22 cellular contexts compared by ENCODE assay signal in genomic region chr10:49784631-49785030, GRCh38. TPM values are rescaled to one million over a fixed set of nuclear protein-coding genes. Genes with fewer than 3 reads are reported as not detected.
DNase-seq lines count a peak whose midpoint lies in the region; ATAC-seq, FAIRE-seq and TF ChIP-seq lines count a peak whose summit lies in the region.
"Had no signal": no experiment of that assay in that cellular context is flagged by ENCODE, and none has a peak within 500 bp of the region (broad histone marks: within the 10 kb centered on the region; RNA-seq: fewer than 3 reads in every experiment).

No MANE protein-coding gene starts in this region.

- peaks cover 9 to 10% of the 10 kb centered on the region in 2 experiments for H3K4me1 Mint-ChIP-seq in H9
- H3K4me1 Mint-ChIP-seq: CD14-positive monocyte; CD4-positive, alpha-beta memory T cell had no signal

- no peak overlapping the region for H3K56ac ChIP-seq in H9 (ENCODE audit: insufficient read length, low read depth, low read length)
- H3K56ac ChIP-seq in H1 (replicated peaks; ENCODE audit: insufficient read length, low read depth, low read length) = no peak overlapping the region

- H3K27ac ChIP-seq in SK-N-SH (ENCODE audit: low read depth in 2 of 2, low read length in 1 of 2) (no peak overlapping the region), H9 (ENCODE audit: insufficient read length, low read depth, low read length) (no peak overlapping the region), H1 (ENCODE audit: low read depth, low read length) (no peak overlapping the region), neuronal stem cell (replicated peaks; ENCODE audit: low read length) (no peak overlapping the region), Karpas-422 (ENCODE audit: low read length) (no peak overlapping the region)
- H3K27ac ChIP-seq: 22Rv1, A549, BLaER1, GM23248 had no signal

- no peak overlapping the region for H2BK15ac ChIP-seq in H9 (ENCODE audit: low read depth, low read length)
- no peak overlapping the region for H2BK15ac ChIP-seq in H1 (ENCODE audit: low read length)
- H2BK15ac ChIP-seq in neuronal stem cell (ENCODE audit: low read length) = no peak overlapping the region

- no peak for ATAC-seq in SK-N-SH treated with all-trans-retinoic acid at 6 μM for 48 hours
- ATAC-seq: A549, HepG2 had no signal

- H3K27me3 ChIP-seq in SK-N-SH (ENCODE audit: insufficient read depth) (no peaks in the 10 kb centered on the region), H9 (ENCODE audit: insufficient read depth, low read length) (no peaks in the 10 kb centered on the region), H1 (replicated peaks in 1 of 4; ENCODE audit: control insufficient read depth in 3 of 4, extremely low read depth in 1 of 4, insufficient read depth in 3 of 4, low read length in 3 of 4) (no peaks in the 10 kb centered on the region), neuronal stem cell (ENCODE audit: control insufficient read depth in 3 of 3, insufficient read depth in 3 of 3, low read depth in 1 of 3, low read length in 3 of 3) (no peaks in the 10 kb centered on the region), Karpas-422 (ENCODE audit: low read length) (no peaks in the 10 kb centered on the region)
- H3K27me3 ChIP-seq: BLaER1 had no signal

- H4K91ac ChIP-seq in H9 (ENCODE audit: insufficient read length, low read depth, low read length) (no peak overlapping the region), H1 (replicated peaks; ENCODE audit: insufficient read length, low read length) (no peak overlapping the region), neuronal stem cell (ENCODE audit: low read depth, low read length, poor library complexity) (no peak overlapping the region)

- H2AK5ac ChIP-seq in H9 (ENCODE audit: insufficient read length, low read length) (no peak overlapping the region), H1 (ENCODE audit: low read depth, low read length) (no peak overlapping the region), neuronal stem cell (ENCODE audit: low read depth, low read length) (no peak overlapping the region)

- H2BK12ac ChIP-seq in H9 (ENCODE audit: insufficient read length, low read depth, low read length) (peak overlapping the region; percentile 33), H1 (ENCODE audit: low read depth, low read length) (no peak overlapping the region), neuronal stem cell (ENCODE audit: low read length) (no peak overlapping the region)

- H3K18ac ChIP-seq in H9 (ENCODE audit: insufficient read length, low read depth, low read length) (no peak overlapping the region), H1 (ENCODE audit: extremely low read depth, low read length) (no peak overlapping the region), neuronal stem cell (ENCODE audit: low read length) (no peak overlapping the region)

- no peak overlapping the region for H3K4me2 ChIP-seq in SK-N-SH
- no peak overlapping the region for H3K4me2 ChIP-seq in H9 (ENCODE audit: insufficient read depth, insufficient read length, low read length)
- no peak overlapping the region for H3K4me2 ChIP-seq in H1 (ENCODE audit: insufficient read depth in 1 of 2, low read depth in 2 of 2, low read length in 2 of 2)
- no peak overlapping the region for H3K4me2 ChIP-seq in neuronal stem cell (ENCODE audit: insufficient read depth, low read length, poor library complexity, severe bottlenecking)
- H3K4me2 ChIP-seq in Karpas-422 (ENCODE audit: low read depth, low read length, poor library complexity, severe bottlenecking) = no peak overlapping the region
- H3K4me2 ChIP-seq: A549, BLaER1 had no signal

- POLR2A ChIA-PET in SK-N-SH (lab: Yijun Ruan, JAX) = no interaction called here
- POLR2A ChIA-PET in H1 (lab: Charles Lee; ENCODE audit: partially characterized antibody) = no interaction called here

- H2BK5ac ChIP-seq in H9 (ENCODE audit: insufficient read length, low read length) (no peak overlapping the region), H1 (ENCODE audit: low read depth, low read length) (no peak overlapping the region), neuronal stem cell (ENCODE audit: low read length) (no peak overlapping the region)

- H3K79me2 ChIP-seq in SK-N-SH (ENCODE audit: insufficient read depth) = no peaks in the 10 kb centered on the region
- H3K79me2 ChIP-seq in H9 (ENCODE audit: insufficient read depth, low read length) = no peaks in the 10 kb centered on the region
- H3K79me2 ChIP-seq in H1 (ENCODE audit: control insufficient read depth in 1 of 2, insufficient read depth in 2 of 2, low read length in 2 of 2) = no peaks in the 10 kb centered on the region
- H3K79me2 ChIP-seq in Karpas-422 (ENCODE audit: low read length) = no peaks in the 10 kb centered on the region

- H3K27me3 Mint-ChIP-seq in H9 (ENCODE audit: low read depth) = peaks cover 8% of the 10 kb centered on the region; the same call in 1 of the 2 replicates

- TF ChIP-seq EP300 in SK-N-SH (IDR thresholded peaks at IDR 0.05; ENCODE audit: borderline replicate concordance in 1 of 2, low read depth in 1 of 2, low read length in 1 of 2) (no peak), H1 (IDR thresholded peaks at IDR 0.05; ENCODE audit: borderline replicate concordance in 1 of 2, low read depth in 2 of 2, low read length in 2 of 2) (no peak)

- H3K9ac ChIP-seq in SK-N-SH (no peak overlapping the region), H9 (ENCODE audit: extremely low read depth, insufficient read length, low read length) (no peak overlapping the region), H1 (replicated peaks in 1 of 4; ENCODE audit: extremely low read depth in 1 of 4, low read depth in 3 of 4, low read length in 3 of 4) (no peak overlapping the region), neuronal stem cell (ENCODE audit: low read depth, low read length, poor library complexity) (no peak overlapping the region), Karpas-422 (ENCODE audit: low read length) (no peak overlapping the region)
- H3K9ac ChIP-seq: BLaER1, GM23248 had no signal

- peaks cover 4% of the 10 kb centered on the region for H3F3A ChIP-seq in SK-N-SH (replicated peaks; ENCODE audit: insufficient read depth)

- no peak for FAIRE-seq in H1 (lab: Jason Lieb, UNC)
- FAIRE-seq: A549, GM12892, GM18507, HepG2 had no signal

- H3K14ac ChIP-seq in H9 (ENCODE audit: insufficient read depth, low read length) (no peak overlapping the region), H1 (ENCODE audit: insufficient read length) (no peak overlapping the region), neuronal stem cell (ENCODE audit: low read length) (no peak overlapping the region)

- H3K4me3 ChIP-seq in SK-N-SH (ENCODE audit: low read depth in 2 of 2, low read length in 1 of 2) = no peak overlapping the region
- H3K4me3 ChIP-seq in H1 (ENCODE audit: extremely low read depth in 1 of 4, insufficient read depth in 2 of 4, low read depth in 3 of 4, low read length in 4 of 4) = no peak overlapping the region
- no peak overlapping the region for H3K4me3 ChIP-seq in neuronal stem cell (ENCODE audit: low read length in 2 of 2)
- no peak overlapping the region for H3K4me3 ChIP-seq in Karpas-422 (ENCODE audit: low read length)
- H3K4me3 ChIP-seq: A549, BLaER1, GM23248 had no signal

- no peak overlapping the region for H4K5ac ChIP-seq in H9 (ENCODE audit: insufficient read length, low read depth, low read length)
- H4K5ac ChIP-seq in H1 (ENCODE audit: insufficient read length, low read depth, low read length) = no peak overlapping the region

- H2BK120ac ChIP-seq in H9 (ENCODE audit: low read depth, low read length, poor library complexity, severe bottlenecking) = no peak overlapping the region
- H2BK120ac ChIP-seq in H1 (replicated peaks; ENCODE audit: low read depth, low read length) = no peak overlapping the region
- H2BK120ac ChIP-seq in neuronal stem cell (ENCODE audit: low read depth, low read length) = no peak overlapping the region

- H3K36me3 ChIP-seq in SK-N-SH (replicated peaks in 1 of 2; ENCODE audit: control insufficient read depth in 1 of 2, insufficient read depth in 2 of 2, low read length in 1 of 2) (no peaks in the 10 kb centered on the region), H1 (ENCODE audit: control insufficient read depth in 2 of 4, insufficient read depth in 4 of 4, low read length in 3 of 4) (no peaks in the 10 kb centered on the region), neuronal stem cell (replicated peaks in 1 of 2; ENCODE audit: control insufficient read depth in 2 of 2, insufficient read depth in 2 of 2, low read length in 2 of 2) (no peaks in the 10 kb centered on the region), Karpas-422 (ENCODE audit: insufficient read depth, low read length) (no peaks in the 10 kb centered on the region)
- H3K36me3 ChIP-seq: BLaER1 had no signal

- H3K9me3 Mint-ChIP-seq in H9 = no peaks in the 10 kb centered on the region

- no peak overlapping the region for H3K4ac ChIP-seq in H9 (ENCODE audit: low read depth, low read length)
- H3K4ac ChIP-seq in H1 (replicated peaks; ENCODE audit: insufficient read length, low read depth, low read length) = no peak overlapping the region
- H3K4ac ChIP-seq in neuronal stem cell (ENCODE audit: low read length) = no peak overlapping the region

- TF ChIP-seq CTCF in SK-N-SH (IDR thresholded peaks at IDR 0.05) = no peak
- TF ChIP-seq CTCF in H9 (conservative IDR thresholded peaks at IDR 0.05) = no peak
- TF ChIP-seq CTCF in H1 (IDR thresholded peaks at IDR 0.05; ENCODE audit: control extremely low read depth in 1 of 3, insufficient read depth in 1 of 3, low read depth in 1 of 3, low read length in 3 of 3) = no peak

- DNase-seq in SK-N-SH (peak; percentile 39), H9 (no peak), H1 (ENCODE audit: low read depth in 1 of 2, low spot score in 2 of 2) (no peak), neuronal stem cell (ENCODE audit: low spot score) (no peak), Karpas-422 (no peak), HPDE6-E6E7 (ENCODE audit: extremely low spot score) (no peak), activated T-cell treated with anti-CD3 and anti-CD28 coated beads for 4 hours (no peak)
- DNase-seq: AML-193; CD4-positive, alpha-beta memory T cell; DMS153; DMS79; GDM1; GM23248; H7 had no signal

- H3K79me1 ChIP-seq in H9 (ENCODE audit: insufficient read depth, low read depth, low read length, poor library complexity, severe bottlenecking) = no peaks in the 10 kb centered on the region
- H3K79me1 ChIP-seq in H1 (ENCODE audit: low read depth, low read length) = no peaks in the 10 kb centered on the region
- H3K79me1 ChIP-seq in neuronal stem cell (ENCODE audit: low read depth, low read length) = no peaks in the 10 kb centered on the region

- H3K27ac Mint-ChIP-seq in H9 = no peak overlapping the region
- H3K27ac Mint-ChIP-seq: CD14-positive monocyte; CD4-positive, alpha-beta memory T cell had no signal

- H3T11ph ChIP-seq in H9 (ENCODE audit: low read length) = no peak overlapping the region

- no peak overlapping the region for H2AFZ ChIP-seq in SK-N-SH (ENCODE audit: low read depth)
- no peak overlapping the region for H2AFZ ChIP-seq in H9 (ENCODE audit: low read length)
- H2AFZ ChIP-seq in H1 (ENCODE audit: low read length) = 0 out of 2 replicates have a peak overlapping the region, but pooled peaks have one; percentile 17
- peak overlapping the region; percentile 12 for H2AFZ ChIP-seq in neuronal stem cell (ENCODE audit: low read length)
- H2AFZ ChIP-seq in Karpas-422 (ENCODE audit: low read length) = no peak overlapping the region
- H2AFZ ChIP-seq: GM23248 had no signal

- no peaks in the 10 kb centered on the region; a peak in 1 of 7 replicates for H3K36me3 Mint-ChIP-seq in H9 (ENCODE audit: insufficient read depth in 1 of 3, low read depth in 3 of 3)
- H3K36me3 Mint-ChIP-seq: CD14-positive monocyte; CD4-positive, alpha-beta memory T cell had no signal

- no peak overlapping the region for H4K8ac ChIP-seq in H9 (replicated peaks; ENCODE audit: insufficient read length, low read depth, low read length)
- H4K8ac ChIP-seq in H1 (ENCODE audit: extremely low read depth, insufficient read depth, low read length) = peak overlapping the region; percentile 68; the same call in 1 of the 2 replicates
- H4K8ac ChIP-seq in neuronal stem cell (ENCODE audit: low read depth, low read length) = no peak overlapping the region

- H2BK20ac ChIP-seq in H9 (ENCODE audit: low read depth, low read length, poor library complexity, severe bottlenecking) (no peak overlapping the region), H1 (ENCODE audit: low read length) (no peak overlapping the region)

- no peak overlapping the region for H3K4me3 Mint-ChIP-seq in H9
- H3K4me3 Mint-ChIP-seq: CD14-positive monocyte; CD4-positive, alpha-beta memory T cell had no signal

- H4K20me1 ChIP-seq in SK-N-SH (ENCODE audit: insufficient read depth) (no peaks in the 10 kb centered on the region), H9 (ENCODE audit: control insufficient read depth, insufficient read depth, insufficient read length) (no peaks in the 10 kb centered on the region), H1 (replicated peaks in 1 of 2; ENCODE audit: control insufficient read depth in 1 of 2, insufficient read depth in 2 of 2, low read length in 2 of 2) (no peaks in the 10 kb centered on the region), Karpas-422 (ENCODE audit: insufficient read depth, low read depth, low read length) (no peaks in the 10 kb centered on the region)
- H4K20me1 ChIP-seq: BLaER1 had no signal

- H3K23me2 ChIP-seq in H9 (ENCODE audit: insufficient read length, low read depth, low read length, poor library complexity, severe bottlenecking) (no peaks in the 10 kb centered on the region), H1 (ENCODE audit: low read depth, low read length) (no peaks in the 10 kb centered on the region)

- H3K9me3 ChIP-seq in SK-N-SH (no peaks in the 10 kb centered on the region), H9 (ENCODE audit: control insufficient read depth, low read depth, low read length) (no peaks in the 10 kb centered on the region), H1 (ENCODE audit: insufficient read depth in 2 of 2, low read depth in 1 of 2, low read length in 1 of 2) (no peaks in the 10 kb centered on the region), neuronal stem cell (replicated peaks in 1 of 2; ENCODE audit: control insufficient read depth in 2 of 2, insufficient read depth in 1 of 2, low read depth in 1 of 2, low read length in 2 of 2) (no peaks in the 10 kb centered on the region), Karpas-422 (ENCODE audit: low read length) (no peaks in the 10 kb centered on the region)
- H3K9me3 ChIP-seq: A549, BLaER1 had no signal

- no peak for TF ChIP-seq POLR2A in H1 (IDR thresholded peaks at IDR 0.05; ENCODE audit: control extremely low read depth in 1 of 2, low read depth in 2 of 2, low read length in 2 of 2)

- H3K23ac ChIP-seq in H9 (ENCODE audit: insufficient read length, low read depth, low read length) = no peak overlapping the region
- no peak overlapping the region for H3K23ac ChIP-seq in H1 (ENCODE audit: insufficient read length)
- H3K23ac ChIP-seq in neuronal stem cell (ENCODE audit: low read depth, low read length, poor library complexity) = no peak overlapping the region

- CTCF ChIA-PET in SK-N-SH (lab: Yijun Ruan, JAX) = interaction anchor here (1.0 to 1.6 kb wide), 2 partner anchors 24 to 191 kb away, joined by 3 to 8 read pairs; no protein-coding TSS in a partner anchor
- CTCF ChIA-PET in H1 (lab: Charles Lee; ENCODE audit: partially characterized antibody) = interaction anchor here (0.8 to 1.4 kb wide), 4 partner anchors 13 to 85 kb away, joined by 3 to 6 read pairs (median 4); no protein-coding TSS in a partner anchor

- H3K4me1 ChIP-seq in SK-N-SH (ENCODE audit: control insufficient read depth in 1 of 2, insufficient read depth in 2 of 2, low read depth in 1 of 2, low read length in 1 of 2) = peaks cover 0 to 3% of the 10 kb centered on the region in 2 experiments; a peak in 1 of 4 replicates
- H3K4me1 ChIP-seq in H9 (ENCODE audit: insufficient read depth, low read length) = peaks cover 5% of the 10 kb centered on the region; the same call in 1 of the 2 replicates
- peaks cover 0 to 4% (median 3%) of the 10 kb centered on the region in 4 experiments; a peak in 2 of 7 replicates for H3K4me1 ChIP-seq in H1 (replicated peaks in 1 of 4; ENCODE audit: control insufficient read depth in 3 of 4, insufficient read depth in 4 of 4, low read length in 3 of 4)
- H3K4me1 ChIP-seq in neuronal stem cell (ENCODE audit: control insufficient read depth in 2 of 2, insufficient read depth in 1 of 2, low read depth in 1 of 2, low read length in 2 of 2) = peaks cover 6% of the 10 kb centered on the region in 2 donors
- no peaks in the 10 kb centered on the region for H3K4me1 ChIP-seq in Karpas-422 (ENCODE audit: low read length)
- H3K4me1 ChIP-seq: A549, BLaER1 had no signal

- H3K9me2 ChIP-seq in SK-N-SH = no peaks in the 10 kb centered on the region
- H3K9me2 ChIP-seq in Karpas-422 (replicated peaks; ENCODE audit: insufficient read depth, low read length) = no peaks in the 10 kb centered on the region

- WGBS in SK-N-SH (ENCODE audit: low lambda C conversion rate) = 53% methylated on average over 8 of the region's 8 CpGs
- WGBS in H9 (ENCODE audit: extremely low coverage, insufficient read length, low lambda C conversion rate) = no CpG with 5 or more reads among the region's 8 CpGs
- WGBS in H1 (ENCODE audit: extremely low coverage in 1 of 2, insufficient coverage in 1 of 2, insufficient read length in 1 of 2, insufficient replicate concordance in 2 of 2, low coverage in 1 of 2, low lambda C conversion rate in 2 of 2, missing lambda C conversion rate in 1 of 2), 2 experiments = 91% methylated on average over 8 of the region's 8 CpGs; no CpG with 5 or more reads in 1 of the 2 experiments
- no CpG with 5 or more reads among the region's 8 CpGs for WGBS in neuronal stem cell (ENCODE audit: extremely low coverage in 2 of 2, insufficient read length in 2 of 2, insufficient replicate concordance in 1 of 2), 2 donors

- no peak for TF ChIP-seq RAD21 in SK-N-SH (IDR thresholded peaks at IDR 0.05; ENCODE audit: low read length)
- no peak for TF ChIP-seq RAD21 in H1 (IDR thresholded peaks at IDR 0.05 in 1 of 2, conservative IDR thresholded peaks at IDR 0.05 in 1 of 2; ENCODE audit: low read depth in 2 of 2, low read length in 2 of 2)

RNA-seq across cellular contexts. Expression of gene OGDHL, which starts 22.5 kb away (rescaled TPM):
- polyA plus RNA-seq in SK-N-SH (2012; rRNA removed) = 25.4 and 32.6 TPM in 2 replicates
- polyA plus RNA-seq in SK-N-SH (2012; cell fraction: cytosol; rRNA removed) = 10.1 and 14.5 TPM in 2 replicates
- 102 and 104 TPM in 2 replicates for polyA plus RNA-seq in SK-N-SH (2012; cell fraction: nucleus; rRNA removed)
- 21.9 and 22.6 TPM in 2 replicates for total RNA-seq in H9 (2021)
- total RNA-seq in H1 (2021; fragmentation: NEBNext Ultra II Directional; extraction: Animal tissue kit (Norgen Biotek cat#: 25700)) = 16.3 and 16.6 TPM in 2 replicates
- 16.1 and 23.2 TPM in 2 replicates for polyA plus RNA-seq in H1 (2011; rRNA removed)
- polyA plus RNA-seq in H1 (2011; cell fraction: cytosol; rRNA removed) = 18.7 TPM
- 76.7 TPM for polyA plus RNA-seq in H1 (2011; cell fraction: nucleus; rRNA removed)
- 12.3 to 20.0 TPM (median 17.1 TPM) in 4 replicates for polyA plus RNA-seq in H1 (2012, experiment 1 of 2)
- polyA plus RNA-seq in H1 (2012, experiment 2 of 2) = 8.3 TPM
- 13.6 TPM for polyA plus RNA-seq in H1 (2013, experiment 1 of 2)
- polyA plus RNA-seq in H1 (2013, experiment 2 of 2) = 10.5 TPM
- polyA minus RNA-seq in H1 (2011; rRNA and poly(A)+ RNA removed) = 20.6 and 23.1 TPM in 2 replicates
- polyA minus RNA-seq in H1 (2011; cell fraction: cytosol; rRNA and poly(A)+ RNA removed) = 8.9 TPM
- polyA minus RNA-seq in H1 (2011; cell fraction: nucleus; rRNA and poly(A)+ RNA removed) = 25.3 TPM
- 0.24 TPM for polyA plus RNA-seq in neuronal stem cell (2013, experiment 1 of 2)
- 0.24 TPM for polyA plus RNA-seq in neuronal stem cell (2013, experiment 2 of 2)
- total RNA-seq in Karpas-422 (2014; rRNA removed; shearing (Covaris generic); ENCODE audit: low replicate concordance) = 0.75 and 1.8 TPM in 2 replicates
- total RNA-seq: CD4-positive, alpha-beta memory T cell; GM23248 had no signal
- polyA plus RNA-seq: CD14-positive monocyte; CD4-positive, alpha-beta memory T cell; GM23248 had no signal

Comparison
In these comparisons a context has a peak if more than half of its experiments do, and no peak if none do; other contexts are left out.
1. H2AFZ ChIP-seq: peak in H1 (single experiment) and neuronal stem cell (single experiment); none in SK-N-SH (single experiment), H9 (single experiment) and Karpas-422 (single experiment).